In the genomic region with DNA sequence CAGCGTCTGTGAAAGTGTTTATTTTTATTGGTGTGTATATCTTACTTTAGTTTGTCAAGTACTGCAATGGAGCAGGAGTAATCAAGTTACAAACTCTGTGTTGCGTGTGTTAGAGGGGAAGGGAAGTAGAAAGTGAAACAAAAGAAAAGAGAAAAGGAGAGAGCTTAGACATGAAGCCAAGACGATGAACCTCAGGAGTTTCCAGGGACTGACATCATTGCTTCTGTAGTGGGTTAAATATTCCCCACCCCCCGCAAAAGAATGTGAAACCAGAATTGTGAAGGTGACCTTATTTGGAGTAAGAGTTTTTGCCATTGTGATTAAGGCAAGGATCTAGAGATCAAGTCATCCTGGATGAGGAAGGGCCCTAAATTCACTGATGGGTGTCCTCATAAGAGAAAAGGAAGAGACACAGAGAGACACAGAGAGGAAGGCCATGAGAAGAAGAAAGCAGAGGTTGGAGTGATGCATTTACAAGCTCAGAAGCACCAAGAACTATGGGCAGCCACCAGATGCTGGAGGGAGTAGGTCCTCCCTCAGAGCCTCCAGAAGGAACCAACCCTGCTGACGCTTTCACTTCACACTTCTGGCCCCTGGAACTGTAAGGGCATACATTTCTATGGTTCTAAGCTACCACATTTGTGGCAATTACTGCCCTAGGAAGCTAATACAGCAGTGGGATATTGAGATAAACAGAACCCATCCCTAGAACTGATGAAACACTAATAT, we compare ENCODE assay signal across 19 cellular contexts.
DNase-seq lines count a peak whose midpoint lies in the region; ATAC-seq and TF ChIP-seq lines count a peak whose summit lies in the region.
"Had no signal": no experiment of that assay in that cellular context is flagged by ENCODE, and none has a peak within 500 bp of the region (broad histone marks: within the 10 kb centered on the region; RNA-seq: fewer than 3 reads in every experiment).

No MANE protein-coding gene starts in this region.

- DNase-seq in activated T-cell treated with anti-CD3 and anti-CD28 coated beads, Interleukin-2, amount 50 U/mL, for 24 hours, result no peak
- DNase-seq in activated T-cell treated with anti-CD3 and anti-CD28 coated beads, Interleukin-2, amount 50 U/mL, for 48 hours, result no peak
- DNase-seq in activated naive CD8-positive, alpha-beta T cell treated with anti-CD3 and anti-CD28 coated beads for 36 hours, result peak; percentile 33
- DNase-seq in neural progenitor cell (ENCODE audit: low spot score) (no peak), iPS-NIHi11 (ENCODE audit: low spot score) (no peak)
- DNase-seq: activated gamma-delta T cell treated with Interleukin-2 at 50 U/mL for 16 hours, cortex of kidney, DMS53, H9, mammary epithelial cell, NCI-H187 treated with DMSO at 0.1 percent for 48 hours, nephron progenitor cell, psoas muscle, spleen had no signal

- H3K9me3 Mint-ChIP-seq in activated T-cell treated with anti-CD3 and anti-CD28 coated beads, Interleukin-2, amount 50 U/mL, for 24 hours, result peaks cover 3% of the 10 kb centered on the region
- peaks cover 3% of the 10 kb centered on the region for H3K9me3 Mint-ChIP-seq in activated naive CD8-positive, alpha-beta T cell treated with anti-CD3 and anti-CD28 coated beads for 36 hours
- H3K9me3 Mint-ChIP-seq in neural progenitor cell, result peaks cover 34% of the 10 kb centered on the region
- H3K9me3 Mint-ChIP-seq: stimulated activated naive CD8-positive, alpha-beta T cell treated with anti-CD3 and anti-CD28 coated beads, Interleukin-15, Interleukin-2, amounts not matched to agents 100 ng/mL and 50 ng/mL, for 24 hours had no signal

- no peaks in the 10 kb centered on the region for H4K20me1 ChIP-seq in neural progenitor cell (ENCODE audit: low read depth)

- no peak for TF ChIP-seq CTCF in neural progenitor cell (IDR thresholded peaks at IDR 0.05)

- H3K79me2 ChIP-seq in neural progenitor cell (ENCODE audit: low read depth), result no peaks in the 10 kb centered on the region

- no peaks in the 10 kb centered on the region for H3K36me3 Mint-ChIP-seq in activated T-cell treated with anti-CD3 and anti-CD28 coated beads, Interleukin-2, amount 50 U/mL, for 24 hours (ENCODE audit: low read depth)
- H3K36me3 Mint-ChIP-seq in activated naive CD8-positive, alpha-beta T cell treated with anti-CD3 and anti-CD28 coated beads for 36 hours, result peaks cover 4% of the 10 kb centered on the region
- peaks cover 23% of the 10 kb centered on the region for H3K36me3 Mint-ChIP-seq in neural progenitor cell
- H3K36me3 Mint-ChIP-seq: CD14-positive monocyte had no signal

- peaks cover 8% of the 10 kb centered on the region for H3K27me3 Mint-ChIP-seq in activated T-cell treated with anti-CD3 and anti-CD28 coated beads, Interleukin-2, amount 50 U/mL, for 24 hours
- peaks cover 3% of the 10 kb centered on the region for H3K27me3 Mint-ChIP-seq in activated naive CD8-positive, alpha-beta T cell treated with anti-CD3 and anti-CD28 coated beads for 36 hours
- peaks cover 6% of the 10 kb centered on the region for H3K27me3 Mint-ChIP-seq in neural progenitor cell (ENCODE audit: insufficient read depth, low read depth)

- H3K9ac ChIP-seq in neural progenitor cell, result no peak overlapping the region

- H3K4me2 ChIP-seq in neural progenitor cell, result no peak overlapping the region

- no peaks in the 10 kb centered on the region for H3K36me3 ChIP-seq in neural progenitor cell
- H3K36me3 ChIP-seq: spleen had no signal

- H3K27me3 ChIP-seq in neural progenitor cell, result no peaks in the 10 kb centered on the region
- H3K27me3 ChIP-seq: spleen had no signal

- H2AFZ ChIP-seq in neural progenitor cell (replicated peaks), result no peak overlapping the region

- peaks cover 23% of the 10 kb centered on the region for H3K4me1 ChIP-seq in neural progenitor cell
- H3K4me1 ChIP-seq: psoas muscle, spleen had no signal

- H3K4me3 ChIP-seq in neural progenitor cell, result no peak overlapping the region
- H3K4me3 ChIP-seq: psoas muscle, spleen had no signal

- H3K4me1 Mint-ChIP-seq in activated T-cell treated with anti-CD3 and anti-CD28 coated beads, Interleukin-2, amount 50 U/mL, for 24 hours (ENCODE audit: low read depth), result peaks cover 16% of the 10 kb centered on the region
- peaks cover 7% of the 10 kb centered on the region for H3K4me1 Mint-ChIP-seq in activated naive CD8-positive, alpha-beta T cell treated with anti-CD3 and anti-CD28 coated beads for 36 hours
- H3K4me1 Mint-ChIP-seq in neural progenitor cell, result peaks cover 29% of the 10 kb centered on the region
- H3K4me1 Mint-ChIP-seq: nephron progenitor cell had no signal

- peak; percentile 67 for ATAC-seq in HG03432 (IDR thresholded peaks at IDR 0.05; ENCODE audit: unreplicated experiment)
- ATAC-seq in GM21723 (IDR thresholded peaks at IDR 0.05; ENCODE audit: unreplicated experiment), result no peak
- ATAC-seq in HG02885 (IDR thresholded peaks at IDR 0.05; ENCODE audit: poor library complexity, unreplicated experiment), result no peak
- ATAC-seq: psoas muscle had no signal

- peak overlapping the region; percentile 48 for H3K27ac Mint-ChIP-seq in activated T-cell treated with anti-CD3 and anti-CD28 coated beads, Interleukin-2, amount 50 U/mL, for 24 hours
- H3K27ac Mint-ChIP-seq in activated naive CD8-positive, alpha-beta T cell treated with anti-CD3 and anti-CD28 coated beads for 36 hours, result peak overlapping the region; percentile 17
- H3K27ac Mint-ChIP-seq in neural progenitor cell, result peak overlapping the region; percentile 61
- H3K27ac Mint-ChIP-seq: H9; stimulated activated naive CD8-positive, alpha-beta T cell treated with anti-CD3 and anti-CD28 coated beads, Interleukin-15, Interleukin-2, amounts not matched to agents 100 ng/mL and 50 ng/mL, for 24 hours had no signal

- H3K27ac ChIP-seq in neural progenitor cell, result no peak overlapping the region
- H3K27ac ChIP-seq: psoas muscle, spleen had no signal

- no peak overlapping the region for H3K4me3 Mint-ChIP-seq in activated T-cell treated with anti-CD3 and anti-CD28 coated beads, Interleukin-2, amount 50 U/mL, for 24 hours
- no peak overlapping the region for H3K4me3 Mint-ChIP-seq in activated naive CD8-positive, alpha-beta T cell treated with anti-CD3 and anti-CD28 coated beads for 36 hours
- H3K4me3 Mint-ChIP-seq in neural progenitor cell, result peak overlapping the region; percentile 3
- H3K4me3 Mint-ChIP-seq: H9; nephron progenitor cell; stimulated activated naive CD8-positive, alpha-beta T cell treated with anti-CD3 and anti-CD28 coated beads, Interleukin-15, Interleukin-2, amounts not matched to agents 100 ng/mL and 50 ng/mL, for 24 hours had no signal

- H3F3A ChIP-seq in neural progenitor cell (ENCODE audit: low read depth), result peaks cover 4% of the 10 kb centered on the region

- H3K9me3 ChIP-seq in neural progenitor cell (ENCODE audit: low read depth), result no peaks in the 10 kb centered on the region
- H3K9me3 ChIP-seq: psoas muscle had no signal
